In genomic region chr16:648071-648785, GRCh38 we compare ENCODE assay signal across 1 cellular context.
TF ChIP-seq lines count a peak whose summit lies in the region.

No MANE protein-coding gene starts in this region.

TF ChIP-seq in HEK293, 187 proteins besides CTCF, POLR2A, EP300 and RAD21 (continued from another document and continues in another):
- TF ChIP-seq, protein P1, sequence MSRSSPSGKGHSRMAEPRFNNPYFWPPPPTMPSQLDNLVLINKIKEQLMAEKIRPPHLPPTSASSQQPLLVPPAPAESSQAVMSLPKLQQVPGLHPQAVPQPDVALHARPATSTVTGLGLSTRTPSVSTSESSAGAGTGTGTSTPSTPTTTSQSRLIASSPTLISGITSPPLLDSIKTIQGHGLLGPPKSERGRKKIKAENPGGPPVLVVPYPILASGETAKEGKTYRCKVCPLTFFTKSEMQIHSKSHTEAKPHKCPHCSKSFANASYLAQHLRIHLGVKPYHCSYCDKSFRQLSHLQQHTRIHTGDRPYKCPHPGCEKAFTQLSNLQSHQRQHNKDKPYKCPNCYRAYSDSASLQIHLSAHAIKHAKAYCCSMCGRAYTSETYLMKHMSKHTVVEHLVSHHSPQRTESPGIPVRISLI (tag by site-specific recombination; IDR thresholded peaks at IDR 0.05) = no peak
- TF ChIP-seq SP3 (tag by site-specific recombination; IDR thresholded peaks at IDR 0.05) = no peak; the same call in 1 of the 2 replicates
- no peak for TF ChIP-seq ZNF777 (tag by site-specific recombination; IDR thresholded peaks at IDR 0.05; ENCODE audit: borderline replicate concordance)
- TF ChIP-seq, protein P2, sequence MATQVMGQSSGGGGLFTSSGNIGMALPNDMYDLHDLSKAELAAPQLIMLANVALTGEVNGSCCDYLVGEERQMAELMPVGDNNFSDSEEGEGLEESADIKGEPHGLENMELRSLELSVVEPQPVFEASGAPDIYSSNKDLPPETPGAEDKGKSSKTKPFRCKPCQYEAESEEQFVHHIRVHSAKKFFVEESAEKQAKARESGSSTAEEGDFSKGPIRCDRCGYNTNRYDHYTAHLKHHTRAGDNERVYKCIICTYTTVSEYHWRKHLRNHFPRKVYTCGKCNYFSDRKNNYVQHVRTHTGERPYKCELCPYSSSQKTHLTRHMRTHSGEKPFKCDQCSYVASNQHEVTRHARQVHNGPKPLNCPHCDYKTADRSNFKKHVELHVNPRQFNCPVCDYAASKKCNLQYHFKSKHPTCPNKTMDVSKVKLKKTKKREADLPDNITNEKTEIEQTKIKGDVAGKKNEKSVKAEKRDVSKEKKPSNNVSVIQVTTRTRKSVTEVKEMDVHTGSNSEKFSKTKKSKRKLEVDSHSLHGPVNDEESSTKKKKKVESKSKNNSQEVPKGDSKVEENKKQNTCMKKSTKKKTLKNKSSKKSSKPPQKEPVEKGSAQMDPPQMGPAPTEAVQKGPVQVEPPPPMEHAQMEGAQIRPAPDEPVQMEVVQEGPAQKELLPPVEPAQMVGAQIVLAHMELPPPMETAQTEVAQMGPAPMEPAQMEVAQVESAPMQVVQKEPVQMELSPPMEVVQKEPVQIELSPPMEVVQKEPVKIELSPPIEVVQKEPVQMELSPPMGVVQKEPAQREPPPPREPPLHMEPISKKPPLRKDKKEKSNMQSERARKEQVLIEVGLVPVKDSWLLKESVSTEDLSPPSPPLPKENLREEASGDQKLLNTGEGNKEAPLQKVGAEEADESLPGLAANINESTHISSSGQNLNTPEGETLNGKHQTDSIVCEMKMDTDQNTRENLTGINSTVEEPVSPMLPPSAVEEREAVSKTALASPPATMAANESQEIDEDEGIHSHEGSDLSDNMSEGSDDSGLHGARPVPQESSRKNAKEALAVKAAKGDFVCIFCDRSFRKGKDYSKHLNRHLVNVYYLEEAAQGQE (tag by site-specific recombination; IDR thresholded peaks at IDR 0.05) = no peak
- TF ChIP-seq ZNF48 (tag by site-specific recombination; IDR thresholded peaks at IDR 0.05) = no peak
- no peak for TF ChIP-seq ZNF621 (tag by site-specific recombination; IDR thresholded peaks at IDR 0.05)
- TF ChIP-seq SP2 (tag by site-specific recombination; IDR thresholded peaks at IDR 0.05) = no peak
- TF ChIP-seq WT1 (tag by site-specific recombination; IDR thresholded peaks at IDR 0.05) = no peak
- TF ChIP-seq ZNF785 (tag by site-specific recombination; IDR thresholded peaks at IDR 0.05) = 0 out of 2 replicates have a peak, but pooled peaks have one; percentile 20
- TF ChIP-seq REPIN1 (tag by site-specific recombination; IDR thresholded peaks at IDR 0.05; ENCODE audit: low read depth) = no peak
- TF ChIP-seq ZNF174 (tag by site-specific recombination; IDR thresholded peaks at IDR 0.05) = no peak
- no peak for TF ChIP-seq ZNF626 (tag by site-specific recombination; IDR thresholded peaks at IDR 0.05)
- no peak for TF ChIP-seq ZNF488 (tag by site-specific recombination; IDR thresholded peaks at IDR 0.05)
- TF ChIP-seq ZNF660 (tag by site-specific recombination; IDR thresholded peaks at IDR 0.05) = no peak
- TF ChIP-seq OVOL3 (tag by site-specific recombination; IDR thresholded peaks at IDR 0.05) = no peak
- no peak for TF ChIP-seq ZNF350 (tag by site-specific recombination; IDR thresholded peaks at IDR 0.05)
- TF ChIP-seq ZEB2 (tag by site-specific recombination; IDR thresholded peaks at IDR 0.05) = peak; percentile 93
- no peak; the same call in 1 of the 2 replicates for TF ChIP-seq INSM2 (tag by site-specific recombination; IDR thresholded peaks at IDR 0.05)
- TF ChIP-seq ZNF654 (tag by site-specific recombination; IDR thresholded peaks at IDR 0.05; ENCODE audit: low read depth) = 0 out of 2 replicates have a peak, but pooled peaks have one; percentile 4
- TF ChIP-seq ZNF580 (tag by site-specific recombination; IDR thresholded peaks at IDR 0.05) = no peak
- peak; percentile 95 for TF ChIP-seq HIC1 (tag by site-specific recombination; IDR thresholded peaks at IDR 0.05)
- TF ChIP-seq ZNF157 (tag by site-specific recombination; IDR thresholded peaks at IDR 0.05) = no peak
- no peak for TF ChIP-seq ZNF354C (tag by site-specific recombination; IDR thresholded peaks at IDR 0.05; ENCODE audit: borderline replicate concordance, low read depth)
- TF ChIP-seq HOXD13 (CRISPR knock-in tag; IDR thresholded peaks at IDR 0.05; ENCODE audit: borderline replicate concordance) = no peak
- TF ChIP-seq ZNF645 (tag by site-specific recombination; IDR thresholded peaks at IDR 0.05) = no peak
- no peak for TF ChIP-seq HOXA7 (CRISPR knock-in tag; IDR thresholded peaks at IDR 0.05; ENCODE audit: borderline replicate concordance)
- TF ChIP-seq ZNF133 (tag by site-specific recombination; IDR thresholded peaks at IDR 0.05) = no peak
- no peak for TF ChIP-seq ZNF223 (tag by site-specific recombination; IDR thresholded peaks at IDR 0.05)
- TF ChIP-seq ZBTB1 (tag by site-specific recombination; IDR thresholded peaks at IDR 0.05) = no peak
- TF ChIP-seq ZSCAN23 (tag by site-specific recombination; IDR thresholded peaks at IDR 0.05) = no peak
- no peak for TF ChIP-seq ZNF513 (tag by site-specific recombination; IDR thresholded peaks at IDR 0.05)
- peak; percentile 74 for TF ChIP-seq ZNF341 (tag by site-specific recombination; IDR thresholded peaks at IDR 0.05; ENCODE audit: low read depth)
- peak; percentile 89 for TF ChIP-seq ZBTB8A (tag by site-specific recombination; IDR thresholded peaks at IDR 0.05)
- TF ChIP-seq GLIS1 (tag by site-specific recombination; IDR thresholded peaks at IDR 0.05) = peak; percentile 74
- no peak for TF ChIP-seq ZNF792 (tag by site-specific recombination; IDR thresholded peaks at IDR 0.05)
- TF ChIP-seq ZNF433 (tag by site-specific recombination; IDR thresholded peaks at IDR 0.05; ENCODE audit: low read depth) = no peak
- no peak for TF ChIP-seq ZBTB21 (tag by site-specific recombination; IDR thresholded peaks at IDR 0.05)
- no peak for TF ChIP-seq ZNF138 (tag by site-specific recombination; IDR thresholded peaks at IDR 0.05; ENCODE audit: borderline replicate concordance)
- TF ChIP-seq, protein P3, sequence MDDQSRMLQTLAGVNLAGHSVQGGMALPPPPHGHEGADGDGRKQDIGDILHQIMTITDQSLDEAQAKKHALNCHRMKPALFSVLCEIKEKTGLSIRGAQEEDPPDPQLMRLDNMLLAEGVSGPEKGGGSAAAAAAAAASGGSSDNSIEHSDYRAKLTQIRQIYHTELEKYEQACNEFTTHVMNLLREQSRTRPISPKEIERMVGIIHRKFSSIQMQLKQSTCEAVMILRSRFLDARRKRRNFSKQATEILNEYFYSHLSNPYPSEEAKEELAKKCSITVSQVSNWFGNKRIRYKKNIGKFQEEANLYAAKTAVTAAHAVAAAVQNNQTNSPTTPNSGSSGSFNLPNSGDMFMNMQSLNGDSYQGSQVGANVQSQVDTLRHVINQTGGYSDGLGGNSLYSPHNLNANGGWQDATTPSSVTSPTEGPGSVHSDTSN (CRISPR knock-in tag; IDR thresholded peaks at IDR 0.05) = no peak
- TF ChIP-seq ZSCAN4 (tag by site-specific recombination; IDR thresholded peaks at IDR 0.05) = no peak
- TF ChIP-seq, protein P4, sequence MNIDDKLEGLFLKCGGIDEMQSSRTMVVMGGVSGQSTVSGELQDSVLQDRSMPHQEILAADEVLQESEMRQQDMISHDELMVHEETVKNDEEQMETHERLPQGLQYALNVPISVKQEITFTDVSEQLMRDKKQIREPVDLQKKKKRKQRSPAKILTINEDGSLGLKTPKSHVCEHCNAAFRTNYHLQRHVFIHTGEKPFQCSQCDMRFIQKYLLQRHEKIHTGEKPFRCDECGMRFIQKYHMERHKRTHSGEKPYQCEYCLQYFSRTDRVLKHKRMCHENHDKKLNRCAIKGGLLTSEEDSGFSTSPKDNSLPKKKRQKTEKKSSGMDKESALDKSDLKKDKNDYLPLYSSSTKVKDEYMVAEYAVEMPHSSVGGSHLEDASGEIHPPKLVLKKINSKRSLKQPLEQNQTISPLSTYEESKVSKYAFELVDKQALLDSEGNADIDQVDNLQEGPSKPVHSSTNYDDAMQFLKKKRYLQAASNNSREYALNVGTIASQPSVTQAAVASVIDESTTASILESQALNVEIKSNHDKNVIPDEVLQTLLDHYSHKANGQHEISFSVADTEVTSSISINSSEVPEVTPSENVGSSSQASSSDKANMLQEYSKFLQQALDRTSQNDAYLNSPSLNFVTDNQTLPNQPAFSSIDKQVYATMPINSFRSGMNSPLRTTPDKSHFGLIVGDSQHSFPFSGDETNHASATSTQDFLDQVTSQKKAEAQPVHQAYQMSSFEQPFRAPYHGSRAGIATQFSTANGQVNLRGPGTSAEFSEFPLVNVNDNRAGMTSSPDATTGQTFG (tag by site-specific recombination; IDR thresholded peaks at IDR 0.05; ENCODE audit: borderline replicate concordance) = no peak
- TF ChIP-seq ZNF114 (tag by site-specific recombination; IDR thresholded peaks at IDR 0.05) = no peak
